15 cellular contexts compared by ENCODE assay signal in genomic region chr4:161403781-161404180, GRCh38.
A peak's percentile ranks its signal among the peaks of the same experiment; 100 is the strongest.
DNase-seq lines count a peak whose midpoint lies in the region; ATAC-seq and TF ChIP-seq lines count a peak whose summit lies in the region.
"Had no signal": no experiment of that assay in that cellular context is flagged by ENCODE, and none has a peak within 500 bp of the region (broad histone marks: within the 10 kb centered on the region; RNA-seq: fewer than 3 reads in every experiment).

No MANE protein-coding gene starts in this region.

- H3K4me1 Mint-ChIP-seq in activated CD4-positive, alpha-beta T cell treated with anti-CD3 and anti-CD28 coated beads, Interleukin-2, amount 10 ng/mL, durations not matched to agents 24 days and 14 days: no peaks in the 10 kb centered on the region
- H3K4me1 Mint-ChIP-seq: CD14-positive monocyte; CD4-positive, alpha-beta memory T cell had no signal

- H3K36me3 Mint-ChIP-seq in activated CD4-positive, alpha-beta T cell treated with anti-CD3 and anti-CD28 coated beads, Interleukin-2, amount 10 ng/mL, durations not matched to agents 24 days and 14 days (ENCODE audit: low read depth): no peaks in the 10 kb centered on the region
- H3K36me3 Mint-ChIP-seq: CD14-positive monocyte; CD4-positive, alpha-beta memory T cell had no signal

- in situ Hi-C loops in astrocyte of the spinal cord (cut with HindIII; ENCODE audit: low sequenced_read_pairs): no loop called here

- intact Hi-C loops in activated CD4-positive, alpha-beta T cell treated with anti-CD3 and anti-CD28 coated beads, Interleukin-2, amount 10 ng/mL, durations not matched to agents 24 days and 14 days (cut with micrococcal nuclease): no loop called here

- no peak overlapping the region for H3K27ac Mint-ChIP-seq in activated CD4-positive, alpha-beta T cell treated with anti-CD3 and anti-CD28 coated beads, Interleukin-2, amount 10 ng/mL, durations not matched to agents 24 days and 14 days
- H3K27ac Mint-ChIP-seq: CD14-positive monocyte; CD4-positive, alpha-beta memory T cell had no signal

- no peak overlapping the region for H3K4me3 ChIP-seq in astrocyte of the spinal cord (ENCODE audit: low read depth, low read length)
- H3K4me3 ChIP-seq: BLaER1, HAP-1 had no signal

- H3K9me3 Mint-ChIP-seq in activated CD4-positive, alpha-beta T cell treated with anti-CD3 and anti-CD28 coated beads, Interleukin-2, amount 10 ng/mL, durations not matched to agents 24 days and 14 days: no peaks in the 10 kb centered on the region

- TF ChIP-seq CTCF in astrocyte of the spinal cord (IDR thresholded peaks at IDR 0.05; ENCODE audit: low read depth, low read length): no peak

- no peak overlapping the region for H3K4me3 Mint-ChIP-seq in activated CD4-positive, alpha-beta T cell treated with anti-CD3 and anti-CD28 coated beads, Interleukin-2, amount 10 ng/mL, durations not matched to agents 24 days and 14 days
- H3K4me3 Mint-ChIP-seq: CD14-positive monocyte; CD4-positive, alpha-beta memory T cell had no signal

- H3K27me3 Mint-ChIP-seq in activated CD4-positive, alpha-beta T cell treated with anti-CD3 and anti-CD28 coated beads, Interleukin-2, amount 10 ng/mL, durations not matched to agents 24 days and 14 days: no peaks in the 10 kb centered on the region
- H3K27me3 Mint-ChIP-seq: CD4-positive, alpha-beta memory T cell had no signal

- ATAC-seq in HG03159 (IDR thresholded peaks at IDR 0.05; ENCODE audit: unreplicated experiment) (no peak), SK-N-SH treated with all-trans-retinoic acid at 6 μM for 48 hours (no peak)

- peak; percentile 13 for DNase-seq in A172 (ENCODE audit: low spot score)
- DNase-seq in RPMI7951 (ENCODE audit: low read depth): peak; percentile 6
- peak; percentile 6 for DNase-seq in astrocyte of the spinal cord (ENCODE audit: low read depth, low spot score)
- DNase-seq in myocyte (ENCODE audit: low read depth): peak; percentile 2
- no peak for DNase-seq in activated CD4-positive, alpha-beta T cell treated with anti-CD3 and anti-CD28 coated beads, Interleukin-2, amount 10 ng/mL, durations not matched to agents 24 days and 14 days
- DNase-seq: CD4-positive, alpha-beta memory T cell; DMS153; DMS79; GDM1; IMR-90 had no signal

TF ChIP-seq in SK-N-SH treated with all-trans-retinoic acid at 6 μM for 48 hours, 23 proteins besides CTCF, POLR2A, EP300 and RAD21:
- TF ChIP-seq POU6F1 (CRISPR knock-in tag; IDR thresholded peaks at IDR 0.05; ENCODE audit: borderline replicate concordance, low read depth): no peak
- TF ChIP-seq ISL1 (CRISPR knock-in tag; IDR thresholded peaks at IDR 0.05): no peak
- TF ChIP-seq TSHZ2 (CRISPR knock-in tag; IDR thresholded peaks at IDR 0.05): no peak
- TF ChIP-seq ZNF70 (CRISPR knock-in tag; IDR thresholded peaks at IDR 0.05): no peak
- TF ChIP-seq TCF4 (CRISPR knock-in tag; IDR thresholded peaks at IDR 0.05; ENCODE audit: borderline replicate concordance): no peak
- TF ChIP-seq ZFP3 (CRISPR knock-in tag; IDR thresholded peaks at IDR 0.05): no peak
- no peak for TF ChIP-seq ZNF565 (CRISPR knock-in tag; conservative IDR thresholded peaks at IDR 0.05; ENCODE audit: low read depth)
- TF ChIP-seq PPARA (CRISPR knock-in tag; IDR thresholded peaks at IDR 0.05; ENCODE audit: borderline replicate concordance): no peak
- no peak for TF ChIP-seq OSR1 (CRISPR knock-in tag; IDR thresholded peaks at IDR 0.05)
- no peak for TF ChIP-seq RARB (CRISPR knock-in tag; IDR thresholded peaks at IDR 0.05)
- TF ChIP-seq SNAI2 (CRISPR knock-in tag; IDR thresholded peaks at IDR 0.05): no peak
- no peak for TF ChIP-seq PATZ1 (CRISPR knock-in tag; IDR thresholded peaks at IDR 0.05; ENCODE audit: borderline replicate concordance)
